Comparison of ENCODE assay signal across 27 cellular contexts in genomic region chr20:14155361-14155760, GRCh38.
DNase-seq lines count a peak whose midpoint lies in the region; ATAC-seq, FAIRE-seq and TF ChIP-seq lines count a peak whose summit lies in the region.
"Had no signal": no experiment of that assay in that cellular context is flagged by ENCODE, and none has a peak within 500 bp of the region (broad histone marks: within the 10 kb centered on the region; RNA-seq: fewer than 3 reads in every experiment).

No MANE protein-coding gene starts in this region.

- TF ChIP-seq CTCF in A549 (IDR thresholded peaks at IDR 0.05) (no peak), fibroblast of villous mesenchyme (IDR thresholded peaks at IDR 0.05; ENCODE audit: insufficient read depth, low read depth, low read length) (no peak), mesothelial cell of epicardium (IDR thresholded peaks at IDR 0.05; ENCODE audit: unreplicated experiment) (no peak)

- POLR2A ChIA-PET in A549 (lab: Yijun Ruan, JAX), result no interaction called here

- no peaks in the 10 kb centered on the region for H3K27me3 ChIP-seq in SJCRH30
- H3K27me3 ChIP-seq: BE2C; BLaER1 treated with 17β-estradiol and CSF1 and Interleukin-3, amounts not matched to agents 10 nM and 100 nM had no signal

- FAIRE-seq in A549 (lab: Jason Lieb, UNC), result peak; percentile 23
- FAIRE-seq: D721Med, GM12878, GM19239, H54 had no signal

- H3K4me1 ChIP-seq in A549 (no peaks in the 10 kb centered on the region), SJCRH30 (peaks cover 21% of the 10 kb centered on the region)
- H3K4me1 ChIP-seq: BE2C; BLaER1 treated with 17β-estradiol and CSF1 and Interleukin-3, amounts not matched to agents 10 nM and 100 nM; HAP-1 had no signal

- DNase-seq in A549 (ENCODE audit: low read depth in 1 of 2, low spot score in 1 of 2) (no peak), SJCRH30 (no peak), fibroblast of villous mesenchyme (ENCODE audit: low read depth) (peak; percentile 68), mesothelial cell of epicardium (ENCODE audit: low spot score in 2 of 2, unreplicated experiment in 2 of 2) (no peak), glomerular visceral epithelial cell (ENCODE audit: extremely low spot score) (no peak), hepatic stellate cell (ENCODE audit: low spot score) (no peak), NCI-H1092 treated with DMSO at 0.1 percent for 48 hours (lab: John Stamatoyannopoulos, UW) (no peak)
- DNase-seq: ACHN; AML-193; BE2C; CD4-positive, alpha-beta T cell; CD8-positive, alpha-beta memory T cell; DMS 273 treated with DMSO at 0.1 percent for 48 hours; DMS79; EL; GDM1; HFFc6 had no signal

- H3K27me3 Mint-ChIP-seq in mesothelial cell of epicardium (ENCODE audit: low read depth), result no peaks in the 10 kb centered on the region
- H3K27me3 Mint-ChIP-seq: CD4-positive, alpha-beta T cell; CD8-positive, alpha-beta memory T cell had no signal

- peaks cover 18% of the 10 kb centered on the region for H3K36me3 Mint-ChIP-seq in mesothelial cell of epicardium
- H3K36me3 Mint-ChIP-seq: CD14-positive monocyte; CD8-positive, alpha-beta memory T cell had no signal

- H3K27ac ChIP-seq in A549 (no peak overlapping the region), SJCRH30 (peak overlapping the region; percentile 11; the same call in 1 of the 2 replicates)
- H3K27ac ChIP-seq: 22Rv1; BLaER1 treated with 17β-estradiol and CSF1 and Interleukin-3, amounts not matched to agents 10 nM and 100 nM had no signal

- TF ChIP-seq RAD21 in A549 (conservative IDR thresholded peaks at IDR 0.05 in 1 of 2, IDR thresholded peaks at IDR 0.05 in 1 of 2), result no peak

- no peak for TF ChIP-seq EP300 in A549 (IDR thresholded peaks at IDR 0.05)

- peaks cover 38% of the 10 kb centered on the region for H3K4me1 Mint-ChIP-seq in mesothelial cell of epicardium
- H3K4me1 Mint-ChIP-seq: CD14-positive monocyte; CD8-positive, alpha-beta memory T cell had no signal

- CTCF ChIA-PET in A549 (lab: Yijun Ruan, JAX), result interaction anchor here (0.9 to 1.2 kb wide), 2 partner anchors 13 to 30 kb away, joined by 3 to 4 read pairs; no protein-coding TSS in a partner anchor

- no peak for ATAC-seq in A549
- no peak for ATAC-seq in GM21723 (IDR thresholded peaks at IDR 0.05; ENCODE audit: unreplicated experiment)
- ATAC-seq: GM12878, GM23338 had no signal

- no peak overlapping the region for H3K4me3 Mint-ChIP-seq in mesothelial cell of epicardium
- H3K4me3 Mint-ChIP-seq: CD14-positive monocyte; CD4-positive, alpha-beta T cell; CD8-positive, alpha-beta memory T cell; GM23338; HFFc6 had no signal

- H3K9me3 ChIP-seq in A549, result no peaks in the 10 kb centered on the region; the same call in 2 of the 3 replicates
- H3K9me3 ChIP-seq in SJCRH30 (replicated peaks), result 0 out of 2 replicates have a peak, but pooled peaks cover 3% of the 10 kb centered on the region
- H3K9me3 ChIP-seq: BE2C; BLaER1 treated with 17β-estradiol and CSF1 and Interleukin-3, amounts not matched to agents 10 nM and 100 nM; HAP-1 had no signal

- peaks cover 24% of the 10 kb centered on the region for H3K9me3 Mint-ChIP-seq in mesothelial cell of epicardium

- no peak overlapping the region for H3K4me2 ChIP-seq in A549
- H3K4me2 ChIP-seq: BLaER1 treated with 17β-estradiol and CSF1 and Interleukin-3, amounts not matched to agents 10 nM and 100 nM; GM23338 had no signal

- 40% methylated on average over 2 of the region's 2 CpGs for WGBS in A549 (ENCODE audit: missing lambda C conversion rate)

- TF ChIP-seq POLR2A in A549 (IDR thresholded peaks at IDR 0.05; ENCODE audit: low read length), result no peak

- peak overlapping the region; percentile 30 for H3K27ac Mint-ChIP-seq in mesothelial cell of epicardium
- H3K27ac Mint-ChIP-seq: CD14-positive monocyte; CD4-positive, alpha-beta T cell; CD8-positive, alpha-beta memory T cell; GM23338; HFFc6 had no signal

- H3K36me3 ChIP-seq in SJCRH30, result no peaks in the 10 kb centered on the region
- H3K36me3 ChIP-seq: BE2C; BLaER1 treated with 17β-estradiol and CSF1 and Interleukin-3, amounts not matched to agents 10 nM and 100 nM; HAP-1 had no signal

- H3K4me3 ChIP-seq in A549 (no peak overlapping the region), SJCRH30 (no peak overlapping the region), fibroblast of villous mesenchyme (ENCODE audit: low read depth, low read length) (no peak overlapping the region)
- H3K4me3 ChIP-seq: BLaER1 treated with 17β-estradiol and CSF1 and Interleukin-3, amounts not matched to agents 10 nM and 100 nM; GM12878; GM23338; HAP-1 had no signal

TF ChIP-seq in A549, 52 proteins besides CTCF, POLR2A, EP300 and RAD21:
- TF ChIP-seq, protein P1, sequence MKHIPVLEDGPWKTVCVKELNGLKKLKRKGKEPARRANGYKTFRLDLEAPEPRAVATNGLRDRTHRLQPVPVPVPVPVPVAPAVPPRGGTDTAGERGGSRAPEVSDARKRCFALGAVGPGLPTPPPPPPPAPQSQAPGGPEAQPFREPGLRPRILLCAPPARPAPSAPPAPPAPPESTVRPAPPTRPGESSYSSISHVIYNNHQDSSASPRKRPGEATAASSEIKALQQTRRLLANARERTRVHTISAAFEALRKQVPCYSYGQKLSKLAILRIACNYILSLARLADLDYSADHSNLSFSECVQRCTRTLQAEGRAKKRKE (CRISPR knock-in tag; IDR thresholded peaks at IDR 0.05; ENCODE audit: low read depth), result no peak
- TF ChIP-seq ELK1 (IDR thresholded peaks at IDR 0.05; ENCODE audit: low read depth, low read length) (no peak), EHF (CRISPR knock-in tag; IDR thresholded peaks at IDR 0.05) (no peak), HOXB13 (CRISPR knock-in tag; IDR thresholded peaks at IDR 0.05; ENCODE audit: low read depth) (no peak), RCOR1 (IDR thresholded peaks at IDR 0.05; ENCODE audit: low read depth, low read length) (no peak), CHD4 (IDR thresholded peaks at IDR 0.05; ENCODE audit: borderline replicate concordance) (no peak), MAFK (IDR thresholded peaks at IDR 0.05; ENCODE audit: partially characterized antibody) (no peak), HOXB5 (CRISPR knock-in tag; IDR thresholded peaks at IDR 0.05) (no peak), CHD2 (IDR thresholded peaks at IDR 0.05; ENCODE audit: low read length, partially characterized antibody) (no peak), NPAS2 (CRISPR knock-in tag; IDR thresholded peaks at IDR 0.05; ENCODE audit: borderline replicate concordance) (no peak), MAX (IDR thresholded peaks at IDR 0.05) (no peak)
